In the genomic region with DNA sequence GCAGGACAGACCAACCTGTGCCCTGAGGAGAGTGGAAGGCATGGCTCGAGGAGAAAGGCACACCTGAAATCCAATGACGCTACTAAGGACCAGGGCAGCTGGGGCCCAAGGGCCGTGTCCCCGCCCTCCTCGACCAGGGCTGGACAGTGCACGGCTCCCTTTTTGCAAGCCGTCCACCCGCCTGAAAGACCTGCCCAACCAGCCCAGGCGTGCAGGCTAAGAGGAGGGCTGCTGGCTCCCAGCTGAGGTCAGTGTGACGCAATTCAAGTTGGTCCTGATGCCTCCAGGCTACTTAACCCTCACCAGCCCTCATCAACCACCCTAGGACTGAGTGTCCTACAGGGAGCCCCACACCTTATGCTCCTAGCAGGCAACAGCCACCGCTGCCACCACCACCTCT, we compare ENCODE assay signal across 1 cellular context.
TF ChIP-seq lines count a peak whose summit lies in the region.

No MANE protein-coding gene starts in this region.

TF ChIP-seq in HepG2, 621 proteins besides CTCF, POLR2A, EP300 and RAD21 (continued from another document):
- TF ChIP-seq CEBPB (IDR thresholded peaks at IDR 0.05; ENCODE audit: borderline replicate concordance, low read depth, low read length), result peak; percentile 83
- TF ChIP-seq SP140L (CRISPR knock-in tag; IDR thresholded peaks at IDR 0.05; ENCODE audit: borderline replicate concordance), result no peak
- TF ChIP-seq, protein P1, sequence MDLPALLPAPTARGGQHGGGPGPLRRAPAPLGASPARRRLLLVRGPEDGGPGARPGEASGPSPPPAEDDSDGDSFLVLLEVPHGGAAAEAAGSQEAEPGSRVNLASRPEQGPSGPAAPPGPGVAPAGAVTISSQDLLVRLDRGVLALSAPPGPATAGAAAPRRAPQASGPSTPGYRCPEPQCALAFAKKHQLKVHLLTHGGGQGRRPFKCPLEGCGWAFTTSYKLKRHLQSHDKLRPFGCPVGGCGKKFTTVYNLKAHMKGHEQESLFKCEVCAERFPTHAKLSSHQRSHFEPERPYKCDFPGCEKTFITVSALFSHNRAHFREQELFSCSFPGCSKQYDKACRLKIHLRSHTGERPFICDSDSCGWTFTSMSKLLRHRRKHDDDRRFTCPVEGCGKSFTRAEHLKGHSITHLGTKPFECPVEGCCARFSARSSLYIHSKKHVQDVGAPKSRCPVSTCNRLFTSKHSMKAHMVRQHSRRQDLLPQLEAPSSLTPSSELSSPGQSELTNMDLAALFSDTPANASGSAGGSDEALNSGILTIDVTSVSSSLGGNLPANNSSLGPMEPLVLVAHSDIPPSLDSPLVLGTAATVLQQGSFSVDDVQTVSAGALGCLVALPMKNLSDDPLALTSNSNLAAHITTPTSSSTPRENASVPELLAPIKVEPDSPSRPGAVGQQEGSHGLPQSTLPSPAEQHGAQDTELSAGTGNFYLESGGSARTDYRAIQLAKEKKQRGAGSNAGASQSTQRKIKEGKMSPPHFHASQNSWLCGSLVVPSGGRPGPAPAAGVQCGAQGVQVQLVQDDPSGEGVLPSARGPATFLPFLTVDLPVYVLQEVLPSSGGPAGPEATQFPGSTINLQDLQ (CRISPR knock-in tag; IDR thresholded peaks at IDR 0.05), result no peak
- no peak for TF ChIP-seq SP5 (CRISPR knock-in tag; IDR thresholded peaks at IDR 0.05; ENCODE audit: borderline replicate concordance, low read depth)
- TF ChIP-seq, protein P2, sequence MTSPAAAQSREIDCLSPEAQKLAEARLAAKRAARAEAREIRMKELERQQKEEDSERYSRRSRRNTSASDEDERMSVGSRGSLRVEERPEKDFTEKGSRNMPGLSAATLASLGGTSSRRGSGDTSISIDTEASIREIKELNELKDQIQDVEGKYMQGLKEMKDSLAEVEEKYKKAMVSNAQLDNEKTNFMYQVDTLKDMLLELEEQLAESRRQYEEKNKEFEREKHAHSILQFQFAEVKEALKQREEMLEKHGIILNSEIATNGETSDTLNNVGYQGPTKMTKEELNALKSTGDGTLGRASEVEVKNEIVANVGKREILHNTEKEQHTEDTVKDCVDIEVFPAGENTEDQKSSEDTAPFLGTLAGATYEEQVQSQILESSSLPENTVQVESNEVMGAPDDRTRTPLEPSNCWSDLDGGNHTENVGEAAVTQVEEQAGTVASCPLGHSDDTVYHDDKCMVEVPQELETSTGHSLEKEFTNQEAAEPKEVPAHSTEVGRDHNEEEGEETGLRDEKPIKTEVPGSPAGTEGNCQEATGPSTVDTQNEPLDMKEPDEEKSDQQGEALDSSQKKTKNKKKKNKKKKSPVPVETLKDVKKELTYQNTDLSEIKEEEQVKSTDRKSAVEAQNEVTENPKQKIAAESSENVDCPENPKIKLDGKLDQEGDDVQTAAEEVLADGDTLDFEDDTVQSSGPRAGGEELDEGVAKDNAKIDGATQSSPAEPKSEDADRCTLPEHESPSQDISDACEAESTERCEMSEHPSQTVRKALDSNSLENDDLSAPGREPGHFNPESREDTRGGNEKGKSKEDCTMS (CRISPR knock-in tag; conservative IDR thresholded peaks at IDR 0.05), result no peak
- TF ChIP-seq HOXA3 (CRISPR knock-in tag; IDR thresholded peaks at IDR 0.05), result 0 out of 2 replicates have a peak, but pooled peaks have one; percentile 33
- peak; percentile 74 for TF ChIP-seq CEBPG (CRISPR knock-in tag; IDR thresholded peaks at IDR 0.05)
- 0 out of 2 replicates have a peak, but pooled peaks have one; percentile 41 for TF ChIP-seq ZBTB38 (CRISPR knock-in tag; IDR thresholded peaks at IDR 0.05)
- TF ChIP-seq ZNF687 (CRISPR knock-in tag; IDR thresholded peaks at IDR 0.05), result peak; percentile 21; the same call in 1 of the 2 replicates
